Comparison of ENCODE assay signal across 9 cellular contexts in the genomic region with DNA sequence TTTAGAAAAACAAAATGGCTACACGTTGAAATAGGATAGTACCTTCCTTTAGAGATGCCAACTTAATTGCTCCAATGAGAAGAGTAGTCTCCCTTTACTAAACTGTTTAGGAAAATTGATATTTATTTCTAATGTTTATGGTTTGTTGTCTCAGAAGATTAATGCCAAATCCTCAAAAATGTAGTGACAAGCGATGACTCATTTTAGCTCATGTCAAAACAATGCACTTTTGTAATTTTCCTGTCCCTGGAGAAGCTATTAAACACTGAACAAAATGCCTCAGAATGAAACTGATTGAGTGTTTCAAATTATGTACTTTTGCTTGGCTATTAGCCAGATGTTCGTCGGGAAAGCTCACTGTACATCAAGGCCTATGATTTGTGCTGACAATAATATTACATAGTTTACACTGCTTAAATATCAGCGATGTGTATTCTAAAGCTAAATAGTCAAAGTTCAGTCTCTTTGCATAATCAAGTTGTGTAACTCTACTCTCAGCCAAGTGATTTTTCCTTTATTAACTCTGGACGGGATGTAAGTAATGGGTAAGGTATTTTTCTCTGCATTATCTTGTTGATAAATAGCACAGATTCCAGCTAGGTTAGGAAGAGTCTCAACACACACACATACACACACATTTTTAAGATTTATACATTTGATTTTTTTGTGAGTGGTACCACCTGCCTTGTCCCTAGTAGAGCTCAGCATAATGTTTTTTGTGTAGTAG.
DNase-seq lines count a peak whose midpoint lies in the region; ATAC-seq and TF ChIP-seq lines count a peak whose summit lies in the region.
"Had no signal": no experiment of that assay in that cellular context is flagged by ENCODE, and none has a peak within 500 bp of the region (broad histone marks: within the 10 kb centered on the region; RNA-seq: fewer than 3 reads in every experiment).

No MANE protein-coding gene starts in this region.

- H3K4me3 ChIP-seq in GM06990 (replicated peaks; ENCODE audit: low read depth, low read length) = no peak overlapping the region
- H3K4me3 ChIP-seq in epithelial cell of proximal tubule (ENCODE audit: low read depth, low read length) = no peak overlapping the region
- no peak overlapping the region for H3K4me3 ChIP-seq in trophoblast cell (ENCODE audit: low read depth, low read length)

- no peak overlapping the region for H3K18ac ChIP-seq in trophoblast cell (ENCODE audit: low read length)

- H3K23ac ChIP-seq in trophoblast cell (ENCODE audit: low read length) = no peak overlapping the region

- H3K9me3 ChIP-seq in trophoblast cell (ENCODE audit: insufficient read depth, low read depth, low read length) = no peaks in the 10 kb centered on the region

- no peak overlapping the region for H3K4ac ChIP-seq in trophoblast cell (ENCODE audit: low read depth, low read length)

- H3K36me3 ChIP-seq in GM06990 (ENCODE audit: control insufficient read depth, insufficient read depth, low read length) (no peaks in the 10 kb centered on the region), trophoblast cell (ENCODE audit: control insufficient read depth in 1 of 2, insufficient read depth in 2 of 2, low read length in 2 of 2) (no peaks in the 10 kb centered on the region)

- H3K9ac ChIP-seq in trophoblast cell (ENCODE audit: low read length) = no peak overlapping the region

- no peaks in the 10 kb centered on the region for H3K4me1 ChIP-seq in trophoblast cell (ENCODE audit: control insufficient read depth in 1 of 2, insufficient read depth in 2 of 2, low read length in 2 of 2)

- H4K12ac ChIP-seq in trophoblast cell (ENCODE audit: low read depth, low read length) = no peak overlapping the region

- no peaks in the 10 kb centered on the region for H3K4me1 Mint-ChIP-seq in activated naive CD4-positive, alpha-beta T cell treated with anti-CD3 and anti-CD28 coated beads, Interleukin-2, amount 10 ng/mL, durations not matched to agents 7 days and 5 days

- no peak overlapping the region for H3K27ac Mint-ChIP-seq in activated naive CD4-positive, alpha-beta T cell treated with anti-CD3 and anti-CD28 coated beads, Interleukin-2, amount 10 ng/mL, durations not matched to agents 7 days and 5 days

- no CpG with 5 or more reads among the region's 6 CpGs for WGBS in trophoblast cell (ENCODE audit: extremely low coverage, insufficient coverage, insufficient read length)

- H3K79me1 ChIP-seq in trophoblast cell (ENCODE audit: low read length) = peaks cover 2% of the 10 kb centered on the region

- no peak overlapping the region for H4K91ac ChIP-seq in trophoblast cell (ENCODE audit: low read depth, low read length)

- no peak overlapping the region for H4K8ac ChIP-seq in trophoblast cell (ENCODE audit: low read depth, low read length)

- no peak overlapping the region for H2BK12ac ChIP-seq in trophoblast cell (ENCODE audit: low read length)

- no peak overlapping the region for H2AFZ ChIP-seq in trophoblast cell (ENCODE audit: insufficient read depth, low read length, poor library complexity)

- H3K27me3 ChIP-seq in GM06990 (replicated peaks; ENCODE audit: control insufficient read depth, insufficient read depth, low read length) (no peaks in the 10 kb centered on the region), trophoblast cell (ENCODE audit: insufficient read depth, low read length) (no peaks in the 10 kb centered on the region)

- H2BK5ac ChIP-seq in trophoblast cell (ENCODE audit: low read depth, low read length, poor library complexity) = no peak overlapping the region

- H3K36me3 Mint-ChIP-seq in activated naive CD4-positive, alpha-beta T cell treated with anti-CD3 and anti-CD28 coated beads, Interleukin-2, amount 10 ng/mL, durations not matched to agents 7 days and 5 days = no peaks in the 10 kb centered on the region

- H3K14ac ChIP-seq in trophoblast cell (ENCODE audit: low read length) = no peak overlapping the region

- H3K4me3 Mint-ChIP-seq in activated naive CD4-positive, alpha-beta T cell treated with anti-CD3 and anti-CD28 coated beads, Interleukin-2, amount 10 ng/mL, durations not matched to agents 7 days and 5 days = no peak overlapping the region

- ATAC-seq in GM19395 (IDR thresholded peaks at IDR 0.05; ENCODE audit: unreplicated experiment) (no peak), GM21423 (IDR thresholded peaks at IDR 0.05; ENCODE audit: unreplicated experiment) (no peak)

- H2BK120ac ChIP-seq in trophoblast cell (ENCODE audit: insufficient read depth, low read length, poor library complexity) = no peak overlapping the region

- no peaks in the 10 kb centered on the region for H3K79me2 ChIP-seq in trophoblast cell (ENCODE audit: control insufficient read depth, insufficient read depth, low read length, poor library complexity)

- CTCF ChIA-PET in activated naive CD4-positive, alpha-beta T cell treated with anti-CD3 and anti-CD28 coated beads, Interleukin-2, amount 10 ng/mL, durations not matched to agents 7 days and 5 days (lab: Charles Lee) = no interaction called here

- no peak for TF ChIP-seq CTCF in GM06990 (IDR thresholded peaks at IDR 0.05; ENCODE audit: insufficient read depth, low read length, poor library complexity, severe bottlenecking)
- no peak for TF ChIP-seq CTCF in epithelial cell of proximal tubule (conservative IDR thresholded peaks at IDR 0.05; ENCODE audit: low read depth, low read length)

- no peak overlapping the region for H3K4me2 ChIP-seq in trophoblast cell (ENCODE audit: low read length)

- no peak overlapping the region for H3K27ac ChIP-seq in trophoblast cell (ENCODE audit: low read depth, low read length)

- peak; percentile 17 for DNase-seq in GM06990 (ENCODE audit: extremely low read depth, insufficient read length)
- DNase-seq in NCI-H69 (lab: John Stamatoyannopoulos, UW) = peak; percentile 78
- peak; percentile 86 for DNase-seq in epithelial cell of proximal tubule (ENCODE audit: low read depth)
- DNase-seq in trophoblast cell = peak; percentile 11 to 83
- DNase-seq in activated naive CD4-positive, alpha-beta T cell treated with anti-CD3 and anti-CD28 coated beads, Interleukin-2, amount 10 ng/mL, durations not matched to agents 7 days and 5 days = no peak
- no peak for DNase-seq in NCI-H526 (lab: John Stamatoyannopoulos, UW)
- DNase-seq: stimulated activated naive CD4-positive, alpha-beta T cell had no signal

- H3K27me3 Mint-ChIP-seq in activated naive CD4-positive, alpha-beta T cell treated with anti-CD3 and anti-CD28 coated beads, Interleukin-2, amount 10 ng/mL, durations not matched to agents 7 days and 5 days = no peaks in the 10 kb centered on the region

- H3K9me3 Mint-ChIP-seq in activated naive CD4-positive, alpha-beta T cell treated with anti-CD3 and anti-CD28 coated beads, Interleukin-2, amount 10 ng/mL, durations not matched to agents 7 days and 5 days = no peaks in the 10 kb centered on the region

- no peak overlapping the region for H2AK5ac ChIP-seq in trophoblast cell (ENCODE audit: low read length)

Comparison
In these comparisons a context has a peak if more than half of its experiments do, and no peak if none do; other contexts are left out.
1. DNase-seq: peak in GM06990 (single experiment), NCI-H69 (single experiment), epithelial cell of proximal tubule (single experiment) and trophoblast cell (2 of 2); none in activated naive CD4-positive, alpha-beta T cell treated with anti-CD3 and anti-CD28 coated beads, Interleukin-2, amount 10 ng/mL, durations not matched to agents 7 days and 5 days (single experiment) and NCI-H526 (0 of 2).